Comparison of ENCODE assay signal across 1 cellular context in genomic region chr10:104337985-104338735, GRCh38.
TF ChIP-seq lines count a peak whose summit lies in the region.

A gene with protein sequence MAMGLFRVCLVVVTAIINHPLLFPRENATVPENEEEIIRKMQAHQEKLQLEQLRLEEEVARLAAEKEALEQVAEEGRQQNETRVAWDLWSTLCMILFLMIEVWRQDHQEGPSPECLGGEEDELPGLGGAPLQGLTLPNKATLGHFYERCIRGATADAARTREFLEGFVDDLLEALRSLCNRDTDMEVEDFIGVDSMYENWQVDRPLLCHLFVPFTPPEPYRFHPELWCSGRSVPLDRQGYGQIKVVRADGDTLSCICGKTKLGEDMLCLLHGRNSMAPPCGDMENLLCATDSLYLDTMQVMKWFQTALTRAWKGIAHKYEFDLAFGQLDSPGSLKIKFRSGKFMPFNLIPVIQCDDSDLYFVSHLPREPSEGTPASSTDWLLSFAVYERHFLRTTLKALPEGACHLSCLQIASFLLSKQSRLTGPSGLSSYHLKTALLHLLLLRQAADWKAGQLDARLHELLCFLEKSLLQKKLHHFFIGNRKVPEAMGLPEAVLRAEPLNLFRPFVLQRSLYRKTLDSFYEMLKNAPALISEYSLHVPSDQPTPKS (minus strand): TSS chr10:104338465. CDS start chr10:104316051, 22,414 bp downstream.

TF ChIP-seq in HepG2, 621 proteins besides CTCF, POLR2A, EP300 and RAD21 (continued from another document and continues in another):
- TF ChIP-seq, protein P1, sequence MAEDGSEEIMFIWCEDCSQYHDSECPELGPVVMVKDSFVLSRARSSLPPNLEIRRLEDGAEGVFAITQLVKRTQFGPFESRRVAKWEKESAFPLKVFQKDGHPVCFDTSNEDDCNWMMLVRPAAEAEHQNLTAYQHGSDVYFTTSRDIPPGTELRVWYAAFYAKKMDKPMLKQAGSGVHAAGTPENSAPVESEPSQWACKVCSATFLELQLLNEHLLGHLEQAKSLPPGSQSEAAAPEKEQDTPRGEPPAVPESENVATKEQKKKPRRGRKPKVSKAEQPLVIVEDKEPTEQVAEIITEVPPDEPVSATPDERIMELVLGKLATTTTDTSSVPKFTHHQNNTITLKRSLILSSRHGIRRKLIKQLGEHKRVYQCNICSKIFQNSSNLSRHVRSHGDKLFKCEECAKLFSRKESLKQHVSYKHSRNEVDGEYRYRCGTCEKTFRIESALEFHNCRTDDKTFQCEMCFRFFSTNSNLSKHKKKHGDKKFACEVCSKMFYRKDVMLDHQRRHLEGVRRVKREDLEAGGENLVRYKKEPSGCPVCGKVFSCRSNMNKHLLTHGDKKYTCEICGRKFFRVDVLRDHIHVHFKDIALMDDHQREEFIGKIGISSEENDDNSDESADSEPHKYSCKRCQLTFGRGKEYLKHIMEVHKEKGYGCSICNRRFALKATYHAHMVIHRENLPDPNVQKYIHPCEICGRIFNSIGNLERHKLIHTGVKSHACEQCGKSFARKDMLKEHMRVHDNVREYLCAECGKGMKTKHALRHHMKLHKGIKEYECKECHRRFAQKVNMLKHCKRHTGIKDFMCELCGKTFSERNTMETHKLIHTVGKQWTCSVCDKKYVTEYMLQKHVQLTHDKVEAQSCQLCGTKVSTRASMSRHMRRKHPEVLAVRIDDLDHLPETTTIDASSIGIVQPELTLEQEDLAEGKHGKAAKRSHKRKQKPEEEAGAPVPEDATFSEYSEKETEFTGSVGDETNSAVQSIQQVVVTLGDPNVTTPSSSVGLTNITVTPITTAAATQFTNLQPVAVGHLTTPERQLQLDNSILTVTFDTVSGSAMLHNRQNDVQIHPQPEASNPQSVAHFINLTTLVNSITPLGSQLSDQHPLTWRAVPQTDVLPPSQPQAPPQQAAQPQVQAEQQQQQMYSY (CRISPR knock-in tag; IDR thresholded peaks at IDR 0.05): no peak
- TF ChIP-seq SP140L (CRISPR knock-in tag; IDR thresholded peaks at IDR 0.05; ENCODE audit: borderline replicate concordance) (no peak), ZNF75D (CRISPR knock-in tag; IDR thresholded peaks at IDR 0.05; ENCODE audit: borderline replicate concordance) (no peak), YY1 (IDR thresholded peaks at IDR 0.05; ENCODE audit: insufficient read depth, insufficient replicate concordance, low read depth, low read length) (peak; percentile 25), ZNF557 (CRISPR knock-in tag; IDR thresholded peaks at IDR 0.05) (no peak), ZNF136 (CRISPR knock-in tag; IDR thresholded peaks at IDR 0.05; ENCODE audit: low read depth) (no peak), KDM5A (IDR thresholded peaks at IDR 0.05; ENCODE audit: borderline replicate concordance, low read length) (no peak), MXD3 (CRISPR knock-in tag; IDR thresholded peaks at IDR 0.05) (no peak), SMAD3 (CRISPR knock-in tag; IDR thresholded peaks at IDR 0.05) (no peak), CBX1 (IDR thresholded peaks at IDR 0.05; ENCODE audit: low read depth) (no peak), SKI (IDR thresholded peaks at IDR 0.05; ENCODE audit: partially characterized antibody) (no peak), GFI1 (CRISPR knock-in tag; IDR thresholded peaks at IDR 0.05; ENCODE audit: borderline replicate concordance) (peak; percentile 72), TAF1 (CRISPR knock-in tag; IDR thresholded peaks at IDR 0.05) (peak; percentile 62; the same call in 1 of the 2 replicates), GPN1 (CRISPR knock-in tag; IDR thresholded peaks at IDR 0.05; ENCODE audit: borderline replicate concordance) (no peak), ZNF709 (CRISPR knock-in tag; IDR thresholded peaks at IDR 0.05) (0 out of 2 replicates have a peak, but pooled peaks have one; percentile 41), RARA (CRISPR knock-in tag; IDR thresholded peaks at IDR 0.05) (no peak), ZNF30 (CRISPR knock-in tag; IDR thresholded peaks at IDR 0.05) (no peak), PBX3 (CRISPR knock-in tag; IDR thresholded peaks at IDR 0.05; ENCODE audit: borderline replicate concordance) (no peak), ZNF788 (CRISPR knock-in tag; IDR thresholded peaks at IDR 0.05; ENCODE audit: borderline replicate concordance) (no peak), RELA (CRISPR knock-in tag; IDR thresholded peaks at IDR 0.05) (no peak), NBN (conservative IDR thresholded peaks at IDR 0.05) (no peak), ZNF552 (CRISPR knock-in tag; IDR thresholded peaks at IDR 0.05; ENCODE audit: borderline replicate concordance) (no peak), SNAI1 (CRISPR knock-in tag; IDR thresholded peaks at IDR 0.05; ENCODE audit: borderline replicate concordance) (no peak; the same call in 1 of the 2 replicates), ZNF33B (CRISPR knock-in tag; IDR thresholded peaks at IDR 0.05) (no peak), PAF1 (CRISPR knock-in tag; IDR thresholded peaks at IDR 0.05) (no peak), ATF4 (CRISPR knock-in tag; IDR thresholded peaks at IDR 0.05) (no peak), NRL (CRISPR knock-in tag; IDR thresholded peaks at IDR 0.05; ENCODE audit: borderline replicate concordance) (peak; percentile 93; the same call in 1 of the 2 replicates), POLR2G (IDR thresholded peaks at IDR 0.05; ENCODE audit: low read depth, low read length) (peak; percentile 64), ZBTB40 (IDR thresholded peaks at IDR 0.05) (no peak), ZBTB40 (CRISPR knock-in tag; IDR thresholded peaks at IDR 0.05) (peak; percentile 44; the same call in 1 of the 2 replicates), ZFP41 (CRISPR knock-in tag; IDR thresholded peaks at IDR 0.05; ENCODE audit: borderline replicate concordance) (0 out of 2 replicates have a peak, but pooled peaks have one; percentile 31), ZBTB42 (CRISPR knock-in tag; IDR thresholded peaks at IDR 0.05) (no peak), RFXAP (CRISPR knock-in tag; IDR thresholded peaks at IDR 0.05; ENCODE audit: borderline replicate concordance) (no peak), ATAD3A (CRISPR knock-in tag; IDR thresholded peaks at IDR 0.05) (no peak), FOSL2 (CRISPR knock-in tag; IDR thresholded peaks at IDR 0.05) (peak; percentile 14; the same call in 1 of the 2 replicates), ZNF160 (CRISPR knock-in tag; IDR thresholded peaks at IDR 0.05) (no peak), ZNF44 (CRISPR knock-in tag; IDR thresholded peaks at IDR 0.05) (peak; percentile 52; the same call in 1 of the 2 replicates), ELF4 (CRISPR knock-in tag; IDR thresholded peaks at IDR 0.05; ENCODE audit: borderline replicate concordance) (no peak), FOXJ3 (CRISPR knock-in tag; IDR thresholded peaks at IDR 0.05; ENCODE audit: borderline replicate concordance) (no peak), SOX13 (IDR thresholded peaks at IDR 0.05) (no peak), SOX13 (CRISPR knock-in tag; conservative IDR thresholded peaks at IDR 0.05 in 1 of 2, IDR thresholded peaks at IDR 0.05 in 1 of 2) (0 out of 4 replicates have a peak, but pooled peaks of 1 of the 2 experiments have one; percentile 3), ZNF878 (CRISPR knock-in tag; IDR thresholded peaks at IDR 0.05) (no peak)
- TF ChIP-seq, protein P2, sequence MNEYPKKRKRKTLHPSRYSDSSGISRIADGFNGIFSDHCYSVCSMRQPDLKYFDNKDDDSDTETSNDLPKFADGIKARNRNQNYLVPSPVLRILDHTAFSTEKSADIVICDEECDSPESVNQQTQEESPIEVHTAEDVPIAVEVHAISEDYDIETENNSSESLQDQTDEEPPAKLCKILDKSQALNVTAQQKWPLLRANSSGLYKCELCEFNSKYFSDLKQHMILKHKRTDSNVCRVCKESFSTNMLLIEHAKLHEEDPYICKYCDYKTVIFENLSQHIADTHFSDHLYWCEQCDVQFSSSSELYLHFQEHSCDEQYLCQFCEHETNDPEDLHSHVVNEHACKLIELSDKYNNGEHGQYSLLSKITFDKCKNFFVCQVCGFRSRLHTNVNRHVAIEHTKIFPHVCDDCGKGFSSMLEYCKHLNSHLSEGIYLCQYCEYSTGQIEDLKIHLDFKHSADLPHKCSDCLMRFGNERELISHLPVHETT (CRISPR knock-in tag; conservative IDR thresholded peaks at IDR 0.05): no peak
- TF ChIP-seq, protein P3, sequence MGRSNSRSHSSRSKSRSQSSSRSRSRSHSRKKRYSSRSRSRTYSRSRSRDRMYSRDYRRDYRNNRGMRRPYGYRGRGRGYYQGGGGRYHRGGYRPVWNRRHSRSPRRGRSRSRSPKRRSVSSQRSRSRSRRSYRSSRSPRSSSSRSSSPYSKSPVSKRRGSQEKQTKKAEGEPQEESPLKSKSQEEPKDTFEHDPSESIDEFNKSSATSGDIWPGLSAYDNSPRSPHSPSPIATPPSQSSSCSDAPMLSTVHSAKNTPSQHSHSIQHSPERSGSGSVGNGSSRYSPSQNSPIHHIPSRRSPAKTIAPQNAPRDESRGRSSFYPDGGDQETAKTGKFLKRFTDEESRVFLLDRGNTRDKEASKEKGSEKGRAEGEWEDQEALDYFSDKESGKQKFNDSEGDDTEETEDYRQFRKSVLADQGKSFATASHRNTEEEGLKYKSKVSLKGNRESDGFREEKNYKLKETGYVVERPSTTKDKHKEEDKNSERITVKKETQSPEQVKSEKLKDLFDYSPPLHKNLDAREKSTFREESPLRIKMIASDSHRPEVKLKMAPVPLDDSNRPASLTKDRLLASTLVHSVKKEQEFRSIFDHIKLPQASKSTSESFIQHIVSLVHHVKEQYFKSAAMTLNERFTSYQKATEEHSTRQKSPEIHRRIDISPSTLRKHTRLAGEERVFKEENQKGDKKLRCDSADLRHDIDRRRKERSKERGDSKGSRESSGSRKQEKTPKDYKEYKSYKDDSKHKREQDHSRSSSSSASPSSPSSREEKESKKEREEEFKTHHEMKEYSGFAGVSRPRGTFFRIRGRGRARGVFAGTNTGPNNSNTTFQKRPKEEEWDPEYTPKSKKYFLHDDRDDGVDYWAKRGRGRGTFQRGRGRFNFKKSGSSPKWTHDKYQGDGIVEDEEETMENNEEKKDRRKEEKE (IDR thresholded peaks at IDR 0.05): no peak
